Comparison of ENCODE assay signal across 16 cellular contexts in the genomic region with DNA sequence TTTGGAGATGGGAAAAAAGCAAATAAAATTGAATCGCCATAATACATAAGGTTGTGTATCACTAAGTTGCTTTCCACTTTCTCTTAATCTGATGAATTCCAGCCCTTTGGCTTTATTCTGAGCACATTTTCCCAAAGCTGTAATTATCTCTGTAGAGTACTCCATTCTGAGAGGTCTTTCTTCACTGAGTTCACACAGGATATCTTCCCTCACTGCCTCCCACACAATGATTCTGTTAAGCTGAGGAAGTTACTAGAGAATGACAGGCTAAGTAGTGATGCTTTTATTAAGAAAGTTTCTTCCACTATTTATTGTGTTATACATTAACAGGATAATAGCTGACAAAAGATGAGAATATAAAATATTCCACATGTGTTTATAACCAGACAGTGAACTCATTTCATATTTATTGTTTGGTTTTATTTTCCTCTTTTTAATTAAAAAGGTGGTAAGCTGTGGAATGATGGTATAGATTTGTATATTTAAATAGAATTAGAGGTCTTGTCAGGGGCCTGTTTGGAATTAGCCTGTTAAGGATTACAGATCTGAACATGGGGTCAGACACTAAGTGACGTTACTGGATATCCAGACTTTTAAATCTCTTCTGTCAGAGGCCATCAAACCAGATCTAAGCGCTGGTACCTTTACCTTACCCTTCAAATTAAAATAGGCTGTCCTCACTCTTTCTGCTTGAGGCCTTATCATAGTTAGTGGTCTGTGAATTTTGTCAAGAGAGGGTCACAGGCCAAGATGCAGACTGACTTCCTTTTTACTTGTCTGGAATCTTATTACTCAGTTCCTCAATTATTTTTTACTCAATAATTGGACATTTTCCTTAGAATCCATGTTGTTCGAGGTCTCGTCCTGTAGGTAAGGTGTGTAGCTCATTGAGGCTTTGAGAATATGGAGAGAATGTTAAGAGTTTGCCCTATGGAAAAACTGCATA. TPM values are rescaled to one million over a fixed set of nuclear protein-coding genes. Genes with fewer than 3 reads are reported as not detected.
DNase-seq lines count a peak whose midpoint lies in the region; ATAC-seq and TF ChIP-seq lines count a peak whose summit lies in the region.
"Had no signal": no experiment of that assay in that cellular context is flagged by ENCODE, and none has a peak within 500 bp of the region (broad histone marks: within the 10 kb centered on the region; RNA-seq: fewer than 3 reads in every experiment).

No MANE protein-coding gene starts in this region.

- CTCF ChIA-PET in SK-N-SH (lab: Yijun Ruan, JAX), result interaction anchor here (0.6 to 1.2 kb wide), 4 partner anchors 142 to 947 kb away, joined by 3 to 5 read pairs (median 4); no protein-coding TSS in a partner anchor

- H3K9me2 ChIP-seq in SK-N-SH, result no peaks in the 10 kb centered on the region

- H3K9me3 Mint-ChIP-seq in mesothelial cell of epicardium, result peaks cover 4% of the 10 kb centered on the region
- H3K9me3 Mint-ChIP-seq in type B pancreatic cell, result peaks cover 7% of the 10 kb centered on the region
- H3K9me3 Mint-ChIP-seq: activated naive CD4-positive, alpha-beta T cell treated with anti-CD3 and anti-CD28 coated beads, Interleukin-2, amount 10 ng/mL, durations not matched to agents 7 days and 5 days had no signal

- no peak for TF ChIP-seq RAD21 in SK-N-SH (IDR thresholded peaks at IDR 0.05; ENCODE audit: low read length)

- intact Hi-C loops in ascending aorta (cut with DNase I), result no loop called here

- H3K4me2 ChIP-seq in SK-N-SH, result no peak overlapping the region

- ATAC-seq in SK-N-SH treated with all-trans-retinoic acid at 6 μM for 48 hours, result no peak
- ATAC-seq: foreskin keratinocyte had no signal

- no peaks in the 10 kb centered on the region for H3K79me2 ChIP-seq in SK-N-SH (ENCODE audit: insufficient read depth)

- H3K4me1 ChIP-seq in SK-N-SH (ENCODE audit: control insufficient read depth in 1 of 2, insufficient read depth in 2 of 2, low read depth in 1 of 2, low read length in 1 of 2), result peaks cover 5 to 16% of the 10 kb centered on the region in 2 experiments; a peak in 3 of 4 replicates
- peaks cover 0 to 69% of the 10 kb centered on the region in 2 donors for H3K4me1 ChIP-seq in ascending aorta
- H3K4me1 ChIP-seq: foreskin keratinocyte had no signal

- H3K27ac ChIP-seq in SK-N-SH (ENCODE audit: low read depth in 2 of 2, low read length in 1 of 2) (peak overlapping the region in 1 of 2 experiments; percentile 16; a peak in 1 of 4 replicates), ascending aorta (peak overlapping the region; percentile 49 to 62)
- H3K27ac ChIP-seq: foreskin keratinocyte, transverse colon had no signal

- no peak overlapping the region for H3K9ac ChIP-seq in SK-N-SH

- TF ChIP-seq CTCF in SK-N-SH (IDR thresholded peaks at IDR 0.05) (no peak), ascending aorta (IDR thresholded peaks at IDR 0.05) (no peak), mesothelial cell of epicardium (IDR thresholded peaks at IDR 0.05; ENCODE audit: unreplicated experiment) (no peak), type B pancreatic cell (conservative IDR thresholded peaks at IDR 0.05) (no peak)

- H3K9me3 ChIP-seq in SK-N-SH (no peaks in the 10 kb centered on the region), ascending aorta (no peaks in the 10 kb centered on the region)
- H3K9me3 ChIP-seq: transverse colon had no signal

- in situ Hi-C loops in G401 (cut with HindIII; ENCODE audit: low sequenced_read_pairs), result no loop called here

- H3K27ac Mint-ChIP-seq in mesothelial cell of epicardium (peak overlapping the region; percentile 77), type B pancreatic cell (peak overlapping the region; percentile 56)
- H3K27ac Mint-ChIP-seq: activated naive CD4-positive, alpha-beta T cell treated with anti-CD3 and anti-CD28 coated beads, Interleukin-2, amount 10 ng/mL, durations not matched to agents 7 days and 5 days; CD8-positive, alpha-beta memory T cell had no signal

- peaks cover 8% of the 10 kb centered on the region for H3K36me3 Mint-ChIP-seq in mesothelial cell of epicardium
- H3K36me3 Mint-ChIP-seq in type B pancreatic cell, result peaks cover 25% of the 10 kb centered on the region
- H3K36me3 Mint-ChIP-seq: activated naive CD4-positive, alpha-beta T cell treated with anti-CD3 and anti-CD28 coated beads, Interleukin-2, amount 10 ng/mL, durations not matched to agents 7 days and 5 days; CD8-positive, alpha-beta memory T cell had no signal

- POLR2A ChIA-PET in SK-N-SH (lab: Yijun Ruan, JAX), result no interaction called here

- H3F3A ChIP-seq in SK-N-SH (replicated peaks; ENCODE audit: insufficient read depth), result peaks cover 4% of the 10 kb centered on the region

- H4K20me1 ChIP-seq in SK-N-SH (ENCODE audit: insufficient read depth), result no peaks in the 10 kb centered on the region

- H3K27me3 ChIP-seq in SK-N-SH (ENCODE audit: insufficient read depth), result no peaks in the 10 kb centered on the region
- H3K27me3 ChIP-seq in ascending aorta, result no peaks in the 10 kb centered on the region
- H3K27me3 ChIP-seq: foreskin keratinocyte, transverse colon had no signal

- no peaks in the 10 kb centered on the region for H3K27me3 Mint-ChIP-seq in mesothelial cell of epicardium (ENCODE audit: low read depth)
- H3K27me3 Mint-ChIP-seq in type B pancreatic cell, result no peaks in the 10 kb centered on the region
- H3K27me3 Mint-ChIP-seq: activated naive CD4-positive, alpha-beta T cell treated with anti-CD3 and anti-CD28 coated beads, Interleukin-2, amount 10 ng/mL, durations not matched to agents 7 days and 5 days; CD8-positive, alpha-beta memory T cell; progenitor cell of endocrine pancreas had no signal

- DNase-seq in SK-N-SH (peak; percentile 51), ascending aorta (ENCODE audit: low spot score in 2 of 2) (no peak), mesothelial cell of epicardium (ENCODE audit: low spot score in 2 of 2, unreplicated experiment in 2 of 2) (no peak), type B pancreatic cell (ENCODE audit: extremely low spot score, unreplicated experiment) (no peak), GDM1 (lab: John Stamatoyannopoulos, UW) (no peak), SW480 (ENCODE audit: low spot score) (no peak), G401 (ENCODE audit: low spot score) (no peak)
- DNase-seq: activated CD8-positive, alpha-beta memory T cell treated with anti-CD3 and anti-CD28 coated beads, Interleukin-2, amount 50 U/mL, for 48 hours; activated naive CD4-positive, alpha-beta T cell treated with anti-CD3 and anti-CD28 coated beads, Interleukin-2, amount 10 ng/mL, durations not matched to agents 7 days and 5 days; CD8-positive, alpha-beta memory T cell; foreskin keratinocyte; NCI-H2107; stimulated activated CD8-positive, alpha-beta memory T cell treated with anti-CD3 and anti-CD28 coated beads, Interleukin-4, amount 100 ng/mL, for 48 hours; transverse colon had no signal

- peak in 1 of 2 experiments; percentile 59; a peak in 2 of 4 replicates for TF ChIP-seq EP300 in SK-N-SH (IDR thresholded peaks at IDR 0.05; ENCODE audit: borderline replicate concordance in 1 of 2, low read depth in 1 of 2, low read length in 1 of 2)

- peaks cover 66% of the 10 kb centered on the region for H3K4me1 Mint-ChIP-seq in mesothelial cell of epicardium
- peaks cover 62% of the 10 kb centered on the region for H3K4me1 Mint-ChIP-seq in type B pancreatic cell (ENCODE audit: unreplicated experiment)
- H3K4me1 Mint-ChIP-seq: activated naive CD4-positive, alpha-beta T cell treated with anti-CD3 and anti-CD28 coated beads, Interleukin-2, amount 10 ng/mL, durations not matched to agents 7 days and 5 days; CD8-positive, alpha-beta memory T cell had no signal

- H3K4me3 Mint-ChIP-seq in mesothelial cell of epicardium (no peak overlapping the region), type B pancreatic cell (peak overlapping the region; percentile 56)
- H3K4me3 Mint-ChIP-seq: activated naive CD4-positive, alpha-beta T cell treated with anti-CD3 and anti-CD28 coated beads, Interleukin-2, amount 10 ng/mL, durations not matched to agents 7 days and 5 days; CD8-positive, alpha-beta memory T cell had no signal

- H3K36me3 ChIP-seq in SK-N-SH (replicated peaks in 1 of 2; ENCODE audit: control insufficient read depth in 1 of 2, insufficient read depth in 2 of 2, low read length in 1 of 2), result no peaks in the 10 kb centered on the region
- no peaks in the 10 kb centered on the region for H3K36me3 ChIP-seq in ascending aorta
- H3K36me3 ChIP-seq: transverse colon had no signal

- WGBS in SK-N-SH (ENCODE audit: low lambda C conversion rate), result 57% methylated on average over 5 of the region's 5 CpGs

- no peak overlapping the region for H2AFZ ChIP-seq in SK-N-SH (ENCODE audit: low read depth)

- no peak overlapping the region for H3K4me3 ChIP-seq in SK-N-SH (ENCODE audit: low read depth in 2 of 2, low read length in 1 of 2)
- H3K4me3 ChIP-seq in ascending aorta, result peak overlapping the region in 1 of 2 donors; percentile 3
- H3K4me3 ChIP-seq: transverse colon had no signal

TF ChIP-seq in SK-N-SH, 30 proteins besides CTCF, POLR2A, EP300 and RAD21:
- peak; percentile 73; the same call in 1 of the 2 replicates for TF ChIP-seq RCOR1 (IDR thresholded peaks at IDR 0.05; ENCODE audit: low read length)
- no peak for TF ChIP-seq TEAD4 (IDR thresholded peaks at IDR 0.05; ENCODE audit: borderline replicate concordance, insufficient read depth)

TF ChIP-seq in SK-N-SH treated with all-trans-retinoic acid at 6 μM for 48 hours, 23 proteins besides CTCF, POLR2A, EP300 and RAD21:
- TF ChIP-seq TOX (CRISPR knock-in tag; IDR thresholded peaks at IDR 0.05; ENCODE audit: borderline replicate concordance) (no peak), RARB (CRISPR knock-in tag; IDR thresholded peaks at IDR 0.05) (no peak)
TF ChIP-seq in SK-N-SH treated with all-trans-retinoic acid at 6 μM for 48 hours: peak in this region for 0.

RNA-seq across cellular contexts. Expression of a gene that starts 8.4 kb away (rescaled TPM):
- 2.5 and 3.0 TPM in 2 replicates for polyA plus RNA-seq in SK-N-SH (2012; rRNA removed)
- 1.8 and 1.9 TPM in 2 replicates for polyA plus RNA-seq in SK-N-SH (2012; cell fraction: cytosol; rRNA removed)
- polyA plus RNA-seq in SK-N-SH (2012; cell fraction: nucleus; rRNA removed), result 1.5 and 3.6 TPM in 2 replicates
- 94.1 TPM for total RNA-seq in ascending aorta
- 60.0 to 62.7 TPM (median 62.3 TPM) in 3 replicates for total RNA-seq in mesothelial cell of epicardium
- 79.2 and 83.4 TPM in 2 replicates for total RNA-seq in type B pancreatic cell (ENCODE audit: low replicate concordance)
- not detected in 2 replicates for total RNA-seq in G401 (2014; rRNA removed; shearing (Covaris generic))

Comparison
In these comparisons a context has a peak if more than half of its experiments do, and no peak if none do; other contexts are left out.
1. RNA of a gene that starts 8.4 kb away (total RNA-seq): 94.1 TPM in ascending aorta (single experiment), 79.2 to 83.4 TPM in type B pancreatic cell and 60.0 to 62.7 TPM in mesothelial cell of epicardium; not detected in G401; every median in the first group is over 10 times any median in the second.